In genomic region chr7:13032524-13032923, GRCh38 we compare ENCODE assay signal across 17 cellular contexts.
DNase-seq lines count a peak whose midpoint lies in the region; FAIRE-seq and TF ChIP-seq lines count a peak whose summit lies in the region.
"Had no signal": no experiment of that assay in that cellular context is flagged by ENCODE, and none has a peak within 500 bp of the region (broad histone marks: within the 10 kb centered on the region; RNA-seq: fewer than 3 reads in every experiment).

No MANE protein-coding gene starts in this region.

- H3K27ac ChIP-seq in endothelial cell of umbilical vein (ENCODE audit: insufficient read depth, low read depth, low read length) (no peak overlapping the region), coronary artery (no peak overlapping the region)
- H3K27ac ChIP-seq in effector memory CD4-positive, alpha-beta T cell (ENCODE audit: insufficient read depth, low read length, poor library complexity, severe bottlenecking): no peak overlapping the region
- H3K27ac ChIP-seq: body of pancreas, foreskin keratinocyte, stomach had no signal

- FAIRE-seq in endothelial cell of umbilical vein (lab: Jason Lieb, UNC): no peak

- no peak overlapping the region for H3K9ac ChIP-seq in endothelial cell of umbilical vein (replicated peaks; ENCODE audit: extremely low read depth, insufficient read depth, low read length)

- no peaks in the 10 kb centered on the region for H3K9me1 ChIP-seq in endothelial cell of umbilical vein (replicated peaks; ENCODE audit: control insufficient read depth, extremely low read depth, insufficient read depth, low read length)

- TF ChIP-seq POLR2A in endothelial cell of umbilical vein (IDR thresholded peaks at IDR 0.05; ENCODE audit: low read depth, low read length): no peak

- H3K79me2 ChIP-seq in endothelial cell of umbilical vein (ENCODE audit: control insufficient read depth, insufficient read depth, low read length): no peaks in the 10 kb centered on the region

- intact Hi-C loops in endothelial cell of umbilical vein (cut with micrococcal nuclease): no loop called here

- BruUV-seq in endothelial cell of umbilical vein (replicated peaks; lab: Mats Ljungman, UMichigan): no TSS peak

- POLR2A ChIA-PET in endothelial cell of umbilical vein (lab: Charles Lee): no interaction called here

- peak; percentile 4 for DNase-seq in NCI-H82 (lab: John Stamatoyannopoulos, UW)
- no peak for DNase-seq in NCI-H82 treated with DMSO at 0.1 percent for 48 hours (lab: John Stamatoyannopoulos, UW; ENCODE audit: unreplicated experiment)
- DNase-seq in NCI-H2171 (lab: John Stamatoyannopoulos, UW): peak; percentile 38
- peak; percentile 14 for DNase-seq in endothelial cell of umbilical vein (ENCODE audit: low read depth, low spot score)
- peak; percentile 20 for DNase-seq in retina
- no peak for DNase-seq in middle frontal gyrus (ENCODE audit: extremely low spot score, low spot score)
- DNase-seq in effector memory CD4-positive, alpha-beta T cell: no peak
- DNase-seq in coronary artery (ENCODE audit: low spot score): no peak
- DNase-seq: ACHN; activated CD8-positive, alpha-beta memory T cell treated with anti-CD3 and anti-CD28 coated beads for 24 hours; activated effector memory CD4-positive, alpha-beta T cell treated with anti-CD3 and anti-CD28 coated beads, Interleukin-2, amount 50 U/mL, for 16 hours; effector memory CD8-positive, alpha-beta T cell; foreskin keratinocyte; islet precursor cell; NCI-H2029; stomach had no signal

- no peak overlapping the region for H3K4me3 ChIP-seq in endothelial cell of umbilical vein (replicated peaks in 1 of 3; ENCODE audit: insufficient read depth in 1 of 3, low read depth in 1 of 3, low read length in 3 of 3)
- H3K4me3 ChIP-seq in effector memory CD4-positive, alpha-beta T cell (ENCODE audit: insufficient read depth, low read depth, low read length, poor library complexity, severe bottlenecking): no peak overlapping the region
- H3K4me3 ChIP-seq in coronary artery: no peak overlapping the region
- H3K4me3 ChIP-seq: body of pancreas, stomach had no signal

- H3K4me1 ChIP-seq in endothelial cell of umbilical vein (ENCODE audit: control insufficient read depth, extremely low read depth, insufficient read depth, low read length): peaks cover 15% of the 10 kb centered on the region
- no peaks in the 10 kb centered on the region for H3K4me1 ChIP-seq in effector memory CD4-positive, alpha-beta T cell (ENCODE audit: control insufficient read depth, insufficient read depth, low read length, poor library complexity, severe bottlenecking)
- H3K4me1 ChIP-seq: body of pancreas, stomach had no signal

- H3K9me3 ChIP-seq in endothelial cell of umbilical vein (replicated peaks; ENCODE audit: control insufficient read depth, insufficient read depth, low read length): no peaks in the 10 kb centered on the region
- H3K9me3 ChIP-seq in effector memory CD4-positive, alpha-beta T cell (ENCODE audit: control insufficient read depth, low read length): no peaks in the 10 kb centered on the region
- H3K9me3 ChIP-seq: body of pancreas, stomach had no signal

- TF ChIP-seq CTCF in endothelial cell of umbilical vein (IDR thresholded peaks at IDR 0.05; ENCODE audit: extremely low read depth in 1 of 2, insufficient read depth in 1 of 2, low read depth in 1 of 2, low read length in 2 of 2): no peak
- no peak for TF ChIP-seq CTCF in coronary artery (IDR thresholded peaks at IDR 0.05)

- H4K20me1 ChIP-seq in endothelial cell of umbilical vein (replicated peaks; ENCODE audit: control insufficient read depth, extremely low read depth, insufficient read depth, low read length): no peaks in the 10 kb centered on the region

- dilution Hi-C loops in endothelial cell of umbilical vein (cut with MboI; ENCODE audit: extremely low pct_ligation_motif_present, low sequenced_read_pairs): no loop called here

- no peaks in the 10 kb centered on the region for H3K36me3 ChIP-seq in endothelial cell of umbilical vein (ENCODE audit: control insufficient read depth in 2 of 2, extremely low read depth in 1 of 2, insufficient read depth in 2 of 2, low read length in 2 of 2)
- H3K36me3 ChIP-seq in effector memory CD4-positive, alpha-beta T cell (ENCODE audit: control insufficient read depth, insufficient read depth, low read length): no peaks in the 10 kb centered on the region
- H3K36me3 ChIP-seq: stomach had no signal

- CTCF ChIA-PET in endothelial cell of umbilical vein (lab: Charles Lee): no interaction called here

- H3K4me2 ChIP-seq in endothelial cell of umbilical vein (ENCODE audit: insufficient read depth, low read length): no peak overlapping the region

- no peaks in the 10 kb centered on the region for H3K27me3 ChIP-seq in endothelial cell of umbilical vein (ENCODE audit: control insufficient read depth in 2 of 2, insufficient read depth in 2 of 2, low read length in 2 of 2)
- H3K27me3 ChIP-seq in effector memory CD4-positive, alpha-beta T cell (replicated peaks; ENCODE audit: control insufficient read depth, insufficient read depth, low read length, poor library complexity, severe bottlenecking): no peaks in the 10 kb centered on the region
- H3K27me3 ChIP-seq: body of pancreas, foreskin keratinocyte, stomach had no signal

- no peak overlapping the region for H2AFZ ChIP-seq in endothelial cell of umbilical vein (ENCODE audit: low read depth, low read length)

TF ChIP-seq in endothelial cell of umbilical vein, 7 proteins besides CTCF, POLR2A, EP300 and RAD21:
- no peak for TF ChIP-seq FOS (IDR thresholded peaks at IDR 0.05; ENCODE audit: borderline replicate concordance, insufficient read depth, low read length)
- no peak for TF ChIP-seq EZH2 (IDR thresholded peaks at IDR 0.05; ENCODE audit: borderline replicate concordance, low read depth, low read length, severe bottlenecking)
- no peak for TF ChIP-seq POLR2AphosphoS5 (IDR thresholded peaks at IDR 0.05; ENCODE audit: insufficient read depth, low read depth, low read length)
- TF ChIP-seq JUN (IDR thresholded peaks at IDR 0.05; ENCODE audit: borderline replicate concordance, insufficient read depth, insufficient read length, low read depth): no peak
- TF ChIP-seq MAX (IDR thresholded peaks at IDR 0.05; ENCODE audit: insufficient read depth, insufficient read length): no peak
- no peak for TF ChIP-seq MYC (IDR thresholded peaks at IDR 0.05; ENCODE audit: low read depth, low read length)
- no peak for TF ChIP-seq GATA2 (IDR thresholded peaks at IDR 0.05; ENCODE audit: insufficient read depth, insufficient read length, low read depth, low read length)

Comparison
In these comparisons a context has a peak if more than half of its experiments do, and no peak if none do; other contexts are left out.
1. DNase-seq: peak in NCI-H82 (single experiment), NCI-H2171 (single experiment), endothelial cell of umbilical vein (single experiment) and retina (single experiment); none in NCI-H82 treated with DMSO at 0.1 percent for 48 hours (single experiment), middle frontal gyrus (single experiment), effector memory CD4-positive, alpha-beta T cell (0 of 3) and coronary artery (single experiment).